ENCODE assay signal across 2 cellular contexts in genomic region chr4:189946906-189947305, GRCh38.
TF ChIP-seq lines count a peak whose summit lies in the region.

No MANE protein-coding gene starts in this region.

TF ChIP-seq in GM12878, 131 proteins besides CTCF, POLR2A, EP300 and RAD21:
- TF ChIP-seq ZBTB33 (IDR thresholded peaks at IDR 0.05) = peak; percentile 77; the same call in 1 of the 2 replicates

TF ChIP-seq in HepG2, 621 proteins besides CTCF, POLR2A, EP300 and RAD21:
- TF ChIP-seq ZBTB33 (CRISPR knock-in tag; IDR thresholded peaks at IDR 0.05) = peak; percentile 35; the same call in 1 of the 2 replicates
